ENCODE assay signal across 1 cellular context in the genomic region with DNA sequence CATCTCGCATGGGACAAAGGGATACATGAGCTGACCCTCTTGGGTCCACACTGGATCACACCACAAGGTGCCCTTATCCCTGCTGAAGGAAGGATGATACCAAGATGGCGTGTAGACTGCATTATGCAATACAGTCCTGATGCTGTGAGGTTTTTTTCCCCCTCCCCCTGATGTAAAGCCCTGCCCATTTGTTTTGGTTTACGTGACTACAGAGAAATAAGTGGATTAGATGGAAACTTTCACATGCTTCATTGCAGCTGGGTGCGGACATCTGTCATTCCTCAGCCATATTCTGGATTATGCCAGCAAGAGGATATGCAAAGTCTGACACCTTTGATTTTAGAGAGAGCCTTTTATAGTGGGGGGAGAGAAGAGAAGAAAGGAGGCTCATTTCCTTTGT.
TF ChIP-seq lines count a peak whose summit lies in the region.

No MANE protein-coding gene starts in this region.

TF ChIP-seq in SK-N-SH, 30 proteins besides CTCF, POLR2A, EP300 and RAD21 (continued from another document):
- TF ChIP-seq, protein P1, sequence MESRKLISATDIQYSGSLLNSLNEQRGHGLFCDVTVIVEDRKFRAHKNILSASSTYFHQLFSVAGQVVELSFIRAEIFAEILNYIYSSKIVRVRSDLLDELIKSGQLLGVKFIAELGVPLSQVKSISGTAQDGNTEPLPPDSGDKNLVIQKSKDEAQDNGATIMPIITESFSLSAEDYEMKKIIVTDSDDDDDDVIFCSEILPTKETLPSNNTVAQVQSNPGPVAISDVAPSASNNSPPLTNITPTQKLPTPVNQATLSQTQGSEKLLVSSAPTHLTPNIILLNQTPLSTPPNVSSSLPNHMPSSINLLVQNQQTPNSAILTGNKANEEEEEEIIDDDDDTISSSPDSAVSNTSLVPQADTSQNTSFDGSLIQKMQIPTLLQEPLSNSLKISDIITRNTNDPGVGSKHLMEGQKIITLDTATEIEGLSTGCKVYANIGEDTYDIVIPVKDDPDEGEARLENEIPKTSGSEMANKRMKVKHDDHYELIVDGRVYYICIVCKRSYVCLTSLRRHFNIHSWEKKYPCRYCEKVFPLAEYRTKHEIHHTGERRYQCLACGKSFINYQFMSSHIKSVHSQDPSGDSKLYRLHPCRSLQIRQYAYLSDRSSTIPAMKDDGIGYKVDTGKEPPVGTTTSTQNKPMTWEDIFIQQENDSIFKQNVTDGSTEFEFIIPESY (IDR thresholded peaks at IDR 0.05; ENCODE audit: borderline replicate concordance, low read depth) = no peak
- no peak for TF ChIP-seq GABPA (IDR thresholded peaks at IDR 0.05; ENCODE audit: low read depth)
- TF ChIP-seq MXI1 (IDR thresholded peaks at IDR 0.05; ENCODE audit: low read depth, low read length) = peak; percentile 30; the same call in 1 of the 2 replicates
- TF ChIP-seq FOSL2 (IDR thresholded peaks at IDR 0.05; ENCODE audit: borderline replicate concordance, low read depth) = no peak
- no peak for TF ChIP-seq MAX (IDR thresholded peaks at IDR 0.05; ENCODE audit: low read depth)
- TF ChIP-seq RCOR1 (IDR thresholded peaks at IDR 0.05; ENCODE audit: low read length) = peak; percentile 57; the same call in 1 of the 2 replicates
- TF ChIP-seq SIN3A (IDR thresholded peaks at IDR 0.05; ENCODE audit: borderline replicate concordance, low read depth, low read length) = no peak
- no peak for TF ChIP-seq GATA2 (CRISPR knock-in tag; IDR thresholded peaks at IDR 0.05)
- TF ChIP-seq CHD2 (IDR thresholded peaks at IDR 0.05; ENCODE audit: low read length, partially characterized antibody) = peak; percentile 12
